8 cellular contexts compared by ENCODE assay signal in the genomic region with DNA sequence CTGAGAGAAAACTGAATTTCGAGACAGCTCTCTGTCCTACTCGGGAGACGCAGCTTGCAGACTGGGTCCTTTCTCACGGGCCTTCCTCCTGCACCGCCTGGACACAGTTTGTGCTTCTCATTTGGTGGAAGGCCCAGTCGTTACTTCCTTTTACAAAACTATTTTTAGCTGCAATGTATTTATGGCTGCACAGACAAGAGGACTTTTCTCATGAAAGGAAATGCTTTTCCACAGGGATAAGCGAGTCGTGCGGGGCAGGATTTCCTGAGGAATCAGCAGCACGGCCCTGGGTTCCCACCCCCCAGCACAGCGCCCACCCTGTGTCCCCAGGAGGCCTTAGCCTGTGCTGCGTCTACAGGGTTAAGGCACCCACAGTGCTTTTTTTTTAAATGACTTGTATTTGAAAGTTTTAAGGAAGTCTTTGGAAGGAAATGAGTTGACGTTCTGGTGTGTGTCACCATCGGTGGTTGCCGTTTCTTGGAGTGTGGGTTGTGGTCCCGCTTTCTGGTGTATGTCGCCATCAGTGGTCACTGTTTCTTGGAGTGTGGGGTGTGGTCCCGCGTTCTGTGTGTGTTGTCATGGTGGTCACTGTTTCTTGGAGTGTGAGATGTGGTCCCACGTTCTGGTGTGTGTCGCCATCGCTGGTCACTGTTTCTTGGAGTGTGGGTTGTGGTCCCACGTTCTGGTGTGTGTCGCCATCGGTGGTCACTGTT. TPM values are rescaled to one million over a fixed set of nuclear protein-coding genes. Genes with fewer than 3 reads are reported as not detected.
DNase-seq lines count a peak whose midpoint lies in the region; ATAC-seq, FAIRE-seq and TF ChIP-seq lines count a peak whose summit lies in the region.

No MANE protein-coding gene starts in this region.

- no peaks in the 10 kb centered on the region for H3K36me3 ChIP-seq in Caco-2 (ENCODE audit: control insufficient read depth, insufficient read depth, low read length)
- H3K36me3 ChIP-seq in bronchial epithelial cell (ENCODE audit: control insufficient read depth, insufficient read depth, low read length) = no peaks in the 10 kb centered on the region
- no peaks in the 10 kb centered on the region for H3K36me3 ChIP-seq in muscle layer of colon (ENCODE audit: insufficient read depth, low read length)

- TF ChIP-seq CTCF in Caco-2 (IDR thresholded peaks at IDR 0.05; ENCODE audit: insufficient read depth in 1 of 2, low read depth in 1 of 2, low read length in 1 of 2, severe bottlenecking in 1 of 2, unreplicated experiment in 1 of 2) (no peak), bronchial epithelial cell (IDR thresholded peaks at IDR 0.05; ENCODE audit: insufficient read depth, low read length, severe bottlenecking) (no peak)

- POLR2A ChIA-PET in Caco-2 (lab: Charles Lee) = no interaction called here

- no peak overlapping the region for H3K4me3 Mint-ChIP-seq in Caco-2 (ENCODE audit: unreplicated experiment)

- CTCF ChIA-PET in Caco-2 (lab: Charles Lee) = no interaction called here

- H3K27ac ChIP-seq in muscle layer of colon (ENCODE audit: low read depth, low read length) = peak overlapping the region; percentile 81

- DNase-seq in Caco-2 (no peak), KBM-7 (peak; percentile 95), bronchial epithelial cell (ENCODE audit: low read depth) (no peak), inferior parietal cortex (ENCODE audit: extremely low spot score) (no peak), GM19240 (ENCODE audit: insufficient read length, low spot score) (no peak), left colon (no peak)

- intact Hi-C loops in Caco-2 (cut with micrococcal nuclease; ENCODE audit: unreplicated experiment) = no loop called here
- intact Hi-C loops in left colon (cut with DNase I, micrococcal nuclease) = no loop called here

- no peaks in the 10 kb centered on the region for H3K9me3 ChIP-seq in Caco-2
- no peaks in the 10 kb centered on the region for H3K9me3 ChIP-seq in muscle layer of colon (ENCODE audit: low read length)

- peak; percentile 62 for FAIRE-seq in bronchial epithelial cell (lab: Jason Lieb, UNC)

- in situ Hi-C loops in KBM-7 (cut with MboI; ENCODE audit: low pct_unique_long_range_greater_than_20kb, low sequenced_read_pairs) = no loop called here

- peaks cover 34% of the 10 kb centered on the region for H3K4me1 ChIP-seq in Caco-2
- peaks cover 64% of the 10 kb centered on the region for H3K4me1 ChIP-seq in muscle layer of colon (ENCODE audit: insufficient read depth, low read length)

- H3K9me3 Mint-ChIP-seq in Caco-2 (ENCODE audit: unreplicated experiment) = no peaks in the 10 kb centered on the region

- peaks cover 25% of the 10 kb centered on the region for H3K4me1 Mint-ChIP-seq in Caco-2 (ENCODE audit: low read depth, unreplicated experiment)

- BruUV-seq in Caco-2 (replicated peaks; lab: Mats Ljungman, UMichigan) = no TSS peak

- H3K9ac ChIP-seq in muscle layer of colon (ENCODE audit: low read length) = no peak overlapping the region

- H3K4me3 ChIP-seq in Caco-2 (ENCODE audit: low read depth, low read length) = no peak overlapping the region
- no peak overlapping the region for H3K4me3 ChIP-seq in bronchial epithelial cell (ENCODE audit: low read depth, low read length)
- peak overlapping the region in 1 of 2 donors; percentile 24 for H3K4me3 ChIP-seq in muscle layer of colon (ENCODE audit: low read depth in 1 of 2, low read length in 2 of 2)

- peaks cover 8% of the 10 kb centered on the region for H3K36me3 Mint-ChIP-seq in Caco-2 (ENCODE audit: insufficient read depth, unreplicated experiment)

- ATAC-seq in GM19324 (IDR thresholded peaks at IDR 0.05; ENCODE audit: low FRiP score, unreplicated experiment) (no peak), left colon (no peak)

- no peaks in the 10 kb centered on the region for H3K27me3 ChIP-seq in Caco-2 (replicated peaks; ENCODE audit: control insufficient read depth, insufficient read depth, low read length)
- H3K27me3 ChIP-seq in bronchial epithelial cell (ENCODE audit: control insufficient read depth, insufficient read depth, low read length) = no peaks in the 10 kb centered on the region
- H3K27me3 ChIP-seq in muscle layer of colon (ENCODE audit: control insufficient read depth in 1 of 2, insufficient read depth in 2 of 2, low read length in 2 of 2) = no peaks in the 10 kb centered on the region

- H3K27me3 Mint-ChIP-seq in Caco-2 (ENCODE audit: insufficient read depth, unreplicated experiment) = no peaks in the 10 kb centered on the region

- peak overlapping the region; percentile 67 for H3K27ac Mint-ChIP-seq in Caco-2 (ENCODE audit: unreplicated experiment)

RNA-seq across cellular contexts. Expression of gene INPP5A, which starts 50.9 kb away (rescaled TPM):
- total RNA-seq in Caco-2 (2022) = 43.9 and 44.5 TPM in 2 replicates
- total RNA-seq in bronchial epithelial cell = 22.8 and 29.5 TPM in 2 replicates
- total RNA-seq in left colon = 10 to 100 TPM; 35.6 to 42.2 TPM
